ENCODE assay signal across 1 cellular context in genomic region chr19:34426096-34426661, GRCh38.
TF ChIP-seq lines count a peak whose summit lies in the region.

No MANE protein-coding gene starts in this region.

TF ChIP-seq in WTC11, 78 proteins besides CTCF, POLR2A, EP300 and RAD21 (continued from another document):
- TF ChIP-seq ZNF532 (CRISPR knock-in tag; IDR thresholded peaks at IDR 0.05; ENCODE audit: borderline replicate concordance) (no peak), IRF1 (CRISPR knock-in tag; IDR thresholded peaks at IDR 0.05) (no peak), ZNF425 (CRISPR knock-in tag; conservative IDR thresholded peaks at IDR 0.05) (no peak), SP1 (CRISPR knock-in tag; conservative IDR thresholded peaks at IDR 0.05) (no peak), NFATC4 (CRISPR knock-in tag; IDR thresholded peaks at IDR 0.05) (no peak), MYBL2 (CRISPR knock-in tag; IDR thresholded peaks at IDR 0.05) (no peak), FOXP4 (CRISPR knock-in tag; IDR thresholded peaks at IDR 0.05) (no peak), ATF3 (CRISPR knock-in tag; conservative IDR thresholded peaks at IDR 0.05) (no peak)
